1 cellular context compared by ENCODE assay signal in genomic region chr6:84227044-84227433, GRCh38.
TF ChIP-seq lines count a peak whose summit lies in the region.

No MANE protein-coding gene starts in this region.

TF ChIP-seq in IMR-90, 13 proteins besides CTCF, POLR2A, EP300 and RAD21 (continued from another document):
- no peak for TF ChIP-seq ELK1 (IDR thresholded peaks at IDR 0.05; ENCODE audit: borderline replicate concordance, low read depth, low read length)
TF ChIP-seq in IMR-90: peak in this region for 0.
